Comparison of ENCODE assay signal across 8 cellular contexts in genomic region chr6:31546962-31547726, GRCh38. TPM values are rescaled to one million over a fixed set of nuclear protein-coding genes. Genes with fewer than 3 reads are reported as not detected.
A peak's percentile ranks its signal among the peaks of the same experiment; 100 is the strongest.
DNase-seq lines count a peak whose midpoint lies in the region; ATAC-seq and TF ChIP-seq lines count a peak whose summit lies in the region.

Gene NFKBIL1, plus strand, starts transcription at chr6:31547608. Its CDS starts 87 bp downstream, at chr6:31547695.

- DNase-seq in ELF-1 (ENCODE audit: low read depth, low spot score), result peak; percentile 96
- DNase-seq in HEK293T (ENCODE audit: extremely low spot score), result peak; percentile 94
- DNase-seq in NCI-H1092 treated with DMSO at 0.1 percent for 48 hours (lab: John Stamatoyannopoulos, UW), result peak; percentile 94
- DNase-seq in SKM-1 treated with dmso at 0.1 percent for 144 hours (lab: John Stamatoyannopoulos, UW; ENCODE audit: unreplicated experiment), result peak; percentile 98
- peak; percentile 87 to 88 for DNase-seq in activated naive CD4-positive, alpha-beta T cell treated with anti-CD3 and anti-CD28 coated beads, Interleukin-2, amount 50 U/mL, for 72 hours (ENCODE audit: low spot score in 2 of 2)
- peak; percentile 89 for DNase-seq in glomerular endothelial cell (ENCODE audit: extremely low read depth, low read depth, low spot score)
- DNase-seq in occipital lobe (lab: John Stamatoyannopoulos, UW), result peak; percentile 97
- peak; percentile 98 for DNase-seq in suprapubic skin (ENCODE audit: low spot score in 2 of 2)

- CTCF ChIA-PET in HEK293T (lab: Yijun Ruan, JAX), result interaction anchor here (0.7 to 3.7 kb wide), 3 partner anchors 51 to 91 kb away, joined by 4 to 61 read pairs (median 6); no protein-coding TSS in a partner anchor

- peak within 1 kb of the TSS; percentile 87 to 93 for H3K27ac Mint-ChIP-seq in activated naive CD4-positive, alpha-beta T cell treated with anti-CD3 and anti-CD28 coated beads, Interleukin-2, amount 50 U/mL, for 72 hours

- POLR2A ChIA-PET in HEK293T (lab: Yijun Ruan, JAX), result interaction anchor here (0.5 to 8.1 kb wide), 21 partner anchors 12 to 402 kb away, joined by 3 to 91 read pairs (median 3); partner anchors contain the start of genes BAG6, C6orf47, HSPA1B and LSM2

- H3K27me3 ChIP-seq in suprapubic skin, result no peaks in the 10 kb centered on the region

- H3K27ac ChIP-seq in suprapubic skin, result peak within 1 kb of the TSS; percentile 57

- ATAC-seq in activated naive CD4-positive, alpha-beta T cell treated with anti-CD3 and anti-CD28 coated beads, Interleukin-2, amount 50 U/mL, for 72 hours, result peak; percentile 90 to 92

- peak in 1 of 2 donors; percentile 54 for TF ChIP-seq POLR2A in suprapubic skin (IDR thresholded peaks at IDR 0.05)

- H3K4me3 ChIP-seq in suprapubic skin, result peak within 1 kb of the TSS; percentile 40

- no peaks in the 10 kb centered on the region for H3K9me3 Mint-ChIP-seq in activated naive CD4-positive, alpha-beta T cell treated with anti-CD3 and anti-CD28 coated beads, Interleukin-2, amount 50 U/mL, for 72 hours

- H3K4me1 ChIP-seq in suprapubic skin, result peaks cover 33% of the 10 kb centered on the region

- under 1% methylated on average over 25 of the region's 25 CpGs for WGBS in suprapubic skin

- TF ChIP-seq CTCF in suprapubic skin (IDR thresholded peaks at IDR 0.05), result no peak

- H3K36me3 ChIP-seq in suprapubic skin, result peaks cover 31% of the 10 kb centered on the region

- H3K9me3 ChIP-seq in suprapubic skin, result no peaks in the 10 kb centered on the region

- no peak for TF ChIP-seq EP300 in suprapubic skin (IDR thresholded peaks at IDR 0.05)

- peaks cover 2 to 4% of the 10 kb centered on the region in 2 donors for H3K36me3 Mint-ChIP-seq in activated naive CD4-positive, alpha-beta T cell treated with anti-CD3 and anti-CD28 coated beads, Interleukin-2, amount 50 U/mL, for 72 hours

TF ChIP-seq in HEK293T, 16 proteins besides CTCF, POLR2A, EP300 and RAD21:
- TF ChIP-seq, protein P1, sequence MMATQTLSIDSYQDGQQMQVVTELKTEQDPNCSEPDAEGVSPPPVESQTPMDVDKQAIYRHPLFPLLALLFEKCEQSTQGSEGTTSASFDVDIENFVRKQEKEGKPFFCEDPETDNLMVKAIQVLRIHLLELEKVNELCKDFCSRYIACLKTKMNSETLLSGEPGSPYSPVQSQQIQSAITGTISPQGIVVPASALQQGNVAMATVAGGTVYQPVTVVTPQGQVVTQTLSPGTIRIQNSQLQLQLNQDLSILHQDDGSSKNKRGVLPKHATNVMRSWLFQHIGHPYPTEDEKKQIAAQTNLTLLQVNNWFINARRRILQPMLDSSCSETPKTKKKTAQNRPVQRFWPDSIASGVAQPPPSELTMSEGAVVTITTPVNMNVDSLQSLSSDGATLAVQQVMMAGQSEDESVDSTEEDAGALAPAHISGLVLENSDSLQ (IDR thresholded peaks at IDR 0.05), result peak; percentile 77
- no peak for TF ChIP-seq ARNT (IDR thresholded peaks at IDR 0.05)
- TF ChIP-seq ELF4 (IDR thresholded peaks at IDR 0.05), result peak; percentile 55
- TF ChIP-seq FOXK2 (IDR thresholded peaks at IDR 0.05), result no peak
- 0 out of 2 replicates have a peak, but pooled peaks have one; percentile 15 for TF ChIP-seq NFRKB (IDR thresholded peaks at IDR 0.05)
- peak; percentile 79 for TF ChIP-seq CTBP1 (IDR thresholded peaks at IDR 0.05; ENCODE audit: borderline replicate concordance)
- TF ChIP-seq FOXM1 (IDR thresholded peaks at IDR 0.05; ENCODE audit: borderline replicate concordance), result 0 out of 2 replicates have a peak, but pooled peaks have one; percentile 56
TF ChIP-seq in HEK293T: peak in this region for 5.

RNA-seq across cellular contexts. Expression of gene NFKBIL1, which starts in this region (rescaled TPM):
- 10 to 100 TPM; 19.4 to 39.7 TPM for total RNA-seq in activated naive CD4-positive, alpha-beta T cell treated with anti-CD3 and anti-CD28 coated beads, Interleukin-2, amount 50 U/mL, for 72 hours
- total RNA-seq in glomerular endothelial cell (20.6 and 27.7 TPM in 2 replicates), occipital lobe (21.7 TPM), suprapubic skin (10 to 100 TPM; 23.6 to 29.5 (median 25.7) TPM)

Comparison
In these comparisons a context has a peak if more than half of its experiments do, and no peak if none do; other contexts are left out.
1. Peak in every context shown above with its lines: DNase-seq, ATAC-seq, H3K4me3 ChIP-seq and H3K27ac ChIP-seq.